Comparison of ENCODE assay signal across 28 cellular contexts in genomic region chr3:177079684-177080083, GRCh38.
"Had no signal": no experiment of that assay in that cellular context is flagged by ENCODE, and none has a peak within 500 bp of the region (broad histone marks: within the 10 kb centered on the region; RNA-seq: fewer than 3 reads in every experiment).

No MANE protein-coding gene starts in this region.

- H3K27me3 Mint-ChIP-seq: naive thymus-derived CD4-positive, alpha-beta T cell; stimulated activated naive CD8-positive, alpha-beta T cell treated with anti-CD3 and anti-CD28 coated beads, Interleukin-15, amount 100 ng/mL, for 72 hours had no signal

- H3K9me3 Mint-ChIP-seq: stimulated activated naive CD8-positive, alpha-beta T cell treated with anti-CD3 and anti-CD28 coated beads, Interleukin-15, amount 100 ng/mL, for 72 hours had no signal

- H3K4me2 ChIP-seq: hepatocyte, smooth muscle cell had no signal

- H3K27ac ChIP-seq: coronary artery, esophagus muscularis mucosa, foreskin keratinocyte, gastroesophageal sphincter, heart left ventricle, hepatocyte, left lung, ovary, suprapubic skin, transverse colon, upper lobe of right lung, uterus had no signal

- H3K9me3 ChIP-seq: esophagus muscularis mucosa, gastroesophageal sphincter, heart left ventricle, left lung, ovary, suprapubic skin, transverse colon, upper lobe of right lung, uterus had no signal

- H3K27ac Mint-ChIP-seq: stimulated activated naive CD8-positive, alpha-beta T cell treated with anti-CD3 and anti-CD28 coated beads, Interleukin-15, amount 100 ng/mL, for 72 hours had no signal

- H3K4me3 ChIP-seq: coronary artery, esophagus muscularis mucosa, gastroesophageal sphincter, heart left ventricle, hepatocyte, left lung, ovary, smooth muscle cell, suprapubic skin, transverse colon, upper lobe of right lung, uterus had no signal

- H3K4me1 ChIP-seq: foreskin keratinocyte, left lung, suprapubic skin, upper lobe of right lung, uterus had no signal

- DNase-seq: dermis blood vessel endothelial cell; effector memory CD4-positive, alpha-beta T cell; foreskin keratinocyte; heart left ventricle; kidney; left lung; mesendoderm; midbrain; naive thymus-derived CD4-positive, alpha-beta T cell; occipital lobe; ovary; retina; stimulated activated CD4-positive, alpha-beta T cell treated with anti-CD3 and anti-CD28 coated beads, Interleukin-12 subunit alpha, Interleukin-12 subunit beta, amount 100 ng/mL, for 4 hours; stimulated activated CD4-positive, alpha-beta T cell treated with anti-CD3 and anti-CD28 coated beads, Interleukin-1b, Interleukin-23, amount 100 ng/mL, for 48 hours; stimulated activated CD4-positive, alpha-beta T cell treated with anti-CD3 and anti-CD28 coated beads, Interleukin-4, amount 100 ng/mL, for 1 hour; stimulated activated CD8-positive, alpha-beta memory T cell treated with anti-CD3 and anti-CD28 coated beads, Interleukin-4, amount 100 ng/mL, for 48 hours; stimulated activated naive CD4-positive, alpha-beta T cell; stimulated activated naive CD8-positive, alpha-beta T cell treated with anti-CD3 and anti-CD28 coated beads, Interleukin-15, amount 100 ng/mL, for 72 hours; transverse colon; upper lobe of right lung; uterus had no signal

- ATAC-seq: foreskin keratinocyte; gastroesophageal sphincter; heart left ventricle; left lung; naive thymus-derived CD4-positive, alpha-beta T cell; sciatic nerve; stimulated activated naive CD8-positive, alpha-beta T cell treated with anti-CD3 and anti-CD28 coated beads, Interleukin-15, amount 100 ng/mL, for 72 hours; upper lobe of right lung had no signal

- H3K27me3 ChIP-seq: esophagus muscularis mucosa, foreskin keratinocyte, gastroesophageal sphincter, heart left ventricle, hepatocyte, left lung, ovary, suprapubic skin, transverse colon, upper lobe of right lung, uterus had no signal

- H2AFZ ChIP-seq: hepatocyte had no signal

- H3K36me3 ChIP-seq: gastroesophageal sphincter, left lung, ovary, transverse colon, uterus had no signal

- H3K4me3 Mint-ChIP-seq: naive thymus-derived CD4-positive, alpha-beta T cell; stimulated activated naive CD8-positive, alpha-beta T cell treated with anti-CD3 and anti-CD28 coated beads, Interleukin-15, amount 100 ng/mL, for 72 hours had no signal
